In the genomic region with DNA sequence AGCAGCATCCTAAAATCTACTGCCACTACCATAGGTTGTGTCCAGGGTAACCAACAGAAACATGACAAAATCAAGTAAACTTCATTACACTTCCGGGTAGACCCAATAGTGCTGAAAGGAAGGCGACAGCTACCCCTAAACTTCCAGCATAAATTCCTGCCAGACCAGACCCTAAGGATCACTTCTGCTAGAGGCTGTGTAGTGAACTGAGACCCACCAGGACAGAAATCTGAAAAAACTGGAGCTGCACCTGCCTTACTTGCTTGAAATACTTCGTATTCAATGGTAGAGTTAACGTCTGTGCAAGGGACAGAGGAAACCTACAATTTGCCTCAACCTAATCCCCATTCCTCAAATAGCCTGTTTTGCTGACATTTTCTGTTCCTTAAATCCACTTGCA, we compare ENCODE assay signal across 8 cellular contexts. TPM values are rescaled to one million over a fixed set of nuclear protein-coding genes. Genes with fewer than 3 reads are reported as not detected.
DNase-seq lines count a peak whose midpoint lies in the region; ATAC-seq and TF ChIP-seq lines count a peak whose summit lies in the region.

No MANE protein-coding gene starts in this region.

- CTCF ChIA-PET in activated naive CD4-positive, alpha-beta T cell treated with anti-CD3 and anti-CD28 coated beads for 36 hours (lab: Charles Lee) = no interaction called here

- ATAC-seq in GM21717 (IDR thresholded peaks at IDR 0.05; ENCODE audit: unreplicated experiment) = no peak

- no peak overlapping the region for H2AFZ ChIP-seq in hepatocyte

- H3K4me3 Mint-ChIP-seq in activated naive CD4-positive, alpha-beta T cell treated with anti-CD3 and anti-CD28 coated beads for 36 hours = peak overlapping the region; percentile 89

- WGBS in hepatocyte (ENCODE audit: low lambda C conversion rate, missing lambda C conversion rate) = 92% methylated on average over 4 of the region's 4 CpGs
- 96% methylated on average over 4 of the region's 4 CpGs for WGBS in thymus

- H3K4me2 ChIP-seq in hepatocyte = peak overlapping the region; percentile 79

- H3K9me3 ChIP-seq in hepatocyte (ENCODE audit: low read depth) (no peaks in the 10 kb centered on the region), thymus (ENCODE audit: control insufficient read depth) (no peaks in the 10 kb centered on the region)

- no peaks in the 10 kb centered on the region for H3K27me3 ChIP-seq in hepatocyte
- no peaks in the 10 kb centered on the region for H3K27me3 ChIP-seq in thymus (ENCODE audit: control insufficient read depth, insufficient read depth)

- H3K4me1 ChIP-seq in hepatocyte (ENCODE audit: insufficient read depth) (peaks cover 25% of the 10 kb centered on the region), thymus (ENCODE audit: control insufficient read depth, insufficient read depth, low read length) (peaks cover 16% of the 10 kb centered on the region)

- no peak for DNase-seq in activated naive CD4-positive, alpha-beta T cell treated with anti-CD3 and anti-CD28 coated beads for 36 hours
- no peak for DNase-seq in activated naive CD4-positive, alpha-beta T cell treated with Interleukin-2 at 50 U/mL for 16 hours
- peak; percentile 13 for DNase-seq in SK-MEL-5 (ENCODE audit: low read depth, low spot score)
- no peak for DNase-seq in hepatocyte (ENCODE audit: low spot score)
- DNase-seq in NCI-H510A treated with DMSO at 0.1 percent for 48 hours (lab: John Stamatoyannopoulos, UW) = no peak
- DNase-seq in HuH-7.5 (ENCODE audit: low spot score) = no peak

- peaks cover 79% of the 10 kb centered on the region for H3K4me1 Mint-ChIP-seq in activated naive CD4-positive, alpha-beta T cell treated with anti-CD3 and anti-CD28 coated beads for 36 hours (ENCODE audit: low read depth)

- H3K4me3 ChIP-seq in hepatocyte = no peak overlapping the region
- no peak overlapping the region for H3K4me3 ChIP-seq in thymus (ENCODE audit: low read length)

- peaks cover 80% of the 10 kb centered on the region for H3K79me2 ChIP-seq in hepatocyte

- in situ Hi-C loops in SK-MEL-5 (cut with HindIII; ENCODE audit: low pct_unique_long_range_greater_than_20kb, low sequenced_read_pairs) = no loop called here

- intact Hi-C loops in activated naive CD4-positive, alpha-beta T cell treated with anti-CD3 and anti-CD28 coated beads for 36 hours (cut with micrococcal nuclease) = loop anchor here (10.0 kb wide), 2 partner anchors 178 to 668 kb away; a partner anchor contains a TSS

- peak overlapping the region; percentile 93 for H3K27ac Mint-ChIP-seq in activated naive CD4-positive, alpha-beta T cell treated with anti-CD3 and anti-CD28 coated beads for 36 hours

- peak overlapping the region; percentile 99 for H3K27ac ChIP-seq in hepatocyte
- peak overlapping the region; percentile 48 for H3K27ac ChIP-seq in thymus (ENCODE audit: low read depth)

- no peaks in the 10 kb centered on the region for H3K27me3 Mint-ChIP-seq in activated naive CD4-positive, alpha-beta T cell treated with anti-CD3 and anti-CD28 coated beads for 36 hours (ENCODE audit: low read depth)

- no peaks in the 10 kb centered on the region for H3K9me3 Mint-ChIP-seq in activated naive CD4-positive, alpha-beta T cell treated with anti-CD3 and anti-CD28 coated beads for 36 hours

- H3K36me3 ChIP-seq in hepatocyte (replicated peaks; ENCODE audit: insufficient read depth, low read depth) (no peaks in the 10 kb centered on the region), thymus (ENCODE audit: control insufficient read depth, insufficient read depth) (peaks cover 4% of the 10 kb centered on the region)

- H3K36me3 Mint-ChIP-seq in activated naive CD4-positive, alpha-beta T cell treated with anti-CD3 and anti-CD28 coated beads for 36 hours (ENCODE audit: low read depth) = peaks cover 67% of the 10 kb centered on the region

- H3K9me2 ChIP-seq in hepatocyte (replicated peaks; ENCODE audit: insufficient read depth) = no peaks in the 10 kb centered on the region

- H4K20me1 ChIP-seq in hepatocyte (ENCODE audit: insufficient read depth, poor library complexity, severe bottlenecking) = peaks cover under 1% of the 10 kb centered on the region

- no peak for TF ChIP-seq CTCF in hepatocyte (IDR thresholded peaks at IDR 0.05; ENCODE audit: poor library complexity)

RNA-seq across cellular contexts. Expression of a gene that starts 1.0 kb away (rescaled TPM):
- 10 to 100 TPM; 42.8 to 45.8 TPM for total RNA-seq in activated naive CD4-positive, alpha-beta T cell treated with anti-CD3 and anti-CD28 coated beads for 36 hours
- 44.9 and 50.7 TPM in 2 replicates for total RNA-seq in SK-MEL-5 (2014; rRNA removed; shearing (Covaris generic))
- polyA plus RNA-seq in SK-MEL-5 (2015; cell fraction: cytosol; rRNA removed) = 33.4 and 46.9 TPM in 2 replicates
- 129 and 130 TPM in 2 replicates for polyA plus RNA-seq in SK-MEL-5 (2015; cell fraction: nucleus; rRNA removed)
- 43.8 and 48.2 TPM in 2 replicates for total RNA-seq in hepatocyte
- 30.2 and 30.6 TPM in 2 replicates for polyA plus RNA-seq in hepatocyte
- 52.7 TPM for polyA plus RNA-seq in thymus

RNA-seq across cellular contexts. Expression of a gene that starts 6.3 kb away (rescaled TPM):
- 100 to 1,000 TPM; 278 to 292 TPM for total RNA-seq in activated naive CD4-positive, alpha-beta T cell treated with anti-CD3 and anti-CD28 coated beads for 36 hours
- 404 and 447 TPM in 2 replicates for total RNA-seq in SK-MEL-5 (2014; rRNA removed; shearing (Covaris generic))
- polyA plus RNA-seq in SK-MEL-5 (2015; cell fraction: cytosol; rRNA removed) = 223 and 237 TPM in 2 replicates
- polyA plus RNA-seq in SK-MEL-5 (2015; cell fraction: nucleus; rRNA removed) = 92.1 and 115 TPM in 2 replicates
- total RNA-seq in hepatocyte = 77.1 and 85.1 TPM in 2 replicates
- 136 and 145 TPM in 2 replicates for polyA plus RNA-seq in hepatocyte
- polyA plus RNA-seq in thymus = 92.7 TPM
